1 cellular context compared by ENCODE assay signal in genomic region chr4:142336251-142336934, GRCh38.
A peak's percentile ranks its signal among the peaks of the same experiment; 100 is the strongest.
TF ChIP-seq lines count a peak whose summit lies in the region.

No MANE protein-coding gene starts in this region.

TF ChIP-seq in H1, 55 proteins besides CTCF, POLR2A, EP300 and RAD21:
- TF ChIP-seq MAX (IDR thresholded peaks at IDR 0.05) (peak; percentile 9; the same call in 1 of the 2 replicates), USF2 (IDR thresholded peaks at IDR 0.05; ENCODE audit: low read length) (no peak)
TF ChIP-seq in H1: peak in this region for 1.
